In the genomic region with DNA sequence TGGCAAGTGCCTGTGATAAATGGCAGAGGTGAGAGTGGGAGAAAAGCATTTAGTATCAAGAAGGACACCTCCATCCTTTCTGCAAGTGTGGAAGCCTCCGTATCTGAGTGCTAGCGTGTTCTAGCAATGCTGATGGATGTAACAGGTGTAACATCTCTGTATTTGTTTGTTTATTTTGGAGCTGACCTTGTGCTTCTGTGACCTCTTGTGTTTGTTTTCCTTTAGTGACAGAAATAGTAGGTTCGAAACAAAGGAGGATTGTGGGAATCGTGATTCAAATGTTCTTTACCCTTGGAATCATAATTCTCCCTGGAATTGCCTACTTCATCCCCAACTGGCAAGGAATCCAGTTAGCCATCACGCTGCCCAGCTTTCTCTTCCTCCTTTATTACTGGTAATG, we compare ENCODE assay signal across 26 cellular contexts.
"Had no signal": no experiment of that assay in that cellular context is flagged by ENCODE, and none has a peak within 500 bp of the region (broad histone marks: within the 10 kb centered on the region; RNA-seq: fewer than 3 reads in every experiment).

No MANE protein-coding gene starts in this region.

- DNase-seq: activated CD4-positive, alpha-beta T cell treated with anti-CD3 and anti-CD28 coated beads, Interleukin-2, amount 10 ng/mL, durations not matched to agents 24 days and 14 days; activated CD4-positive, alpha-beta T cell treated with anti-CD3 and anti-CD28 coated beads, Interleukin-2, amount 50 U/mL, for 4 hours; activated CD8-positive, alpha-beta T cell treated with anti-CD3 and anti-CD28 coated beads for 36 hours; activated effector memory CD4-positive, alpha-beta T cell treated with anti-CD3 and anti-CD28 coated beads, Interleukin-2, amount 50 U/mL, for 16 hours; activated naive CD4-positive, alpha-beta T cell; activated naive CD4-positive, alpha-beta T cell treated with anti-CD3 and anti-CD28 coated beads, Interleukin-2, amount 50 U/mL, for 16 hours; activated naive CD8-positive, alpha-beta T cell treated with anti-CD3 and anti-CD28 coated beads for 36 hours; activated T-cell treated with anti-CD3 and anti-CD28 coated beads, Interleukin-2, amount 50 U/mL, for 1 hour; activated T-cell treated with anti-CD3 and anti-CD28 coated beads, Interleukin-2, amount 50 U/mL, for 72 hours; amniotic stem cell; aorta; Kasumi-1; KG1; NCI-H1105; NCI-H1417 treated with DMSO at 0.1 percent for 48 hours; NCI-H1930; NCI-H2081 treated with DMSO at 0.1 percent for 48 hours; NCI-H345; NCI-H524 treated with DMSO at 0.1 percent for 48 hours; SHP77 treated with DMSO at 0.1 percent for 48 hours; SK-N-SH had no signal

- H3K27me3 ChIP-seq: cardiac muscle cell, SJSA1 had no signal

- H3K27ac ChIP-seq: cardiac muscle cell, SJSA1 had no signal

- H3K4me1 ChIP-seq: SJSA1 had no signal

- H3K36me3 ChIP-seq: cardiac muscle cell, SJSA1 had no signal

- H3K4me3 ChIP-seq: cardiac muscle cell, SJSA1 had no signal

- FAIRE-seq: TTC549 had no signal

- H3K4me2 ChIP-seq: SK-N-SH had no signal

- H3K9me3 ChIP-seq: SJSA1, SK-N-SH had no signal

- H3K9ac ChIP-seq: SK-N-SH had no signal

- ATAC-seq: activated CD8-positive, alpha-beta T cell treated with anti-CD3 and anti-CD28 coated beads for 36 hours; activated T-cell treated with anti-CD3 and anti-CD28 coated beads, Interleukin-2, amount 50 U/mL, for 72 hours; activated T-helper 17 cell treated with anti-CD3 and anti-CD28 coated beads, Interleukin-2, amount 50 U/mL, for 72 hours; Panc1 had no signal
